Comparison of ENCODE assay signal across 19 cellular contexts in genomic region chr1:189782280-189782679, GRCh38.
A peak's percentile ranks its signal among the peaks of the same experiment; 100 is the strongest.
DNase-seq lines count a peak whose midpoint lies in the region; ATAC-seq, FAIRE-seq and TF ChIP-seq lines count a peak whose summit lies in the region.
"Had no signal": no experiment of that assay in that cellular context is flagged by ENCODE, and none has a peak within 500 bp of the region (broad histone marks: within the 10 kb centered on the region; RNA-seq: fewer than 3 reads in every experiment).

No MANE protein-coding gene starts in this region.

- no peak for TF ChIP-seq POLR2A in H1 (IDR thresholded peaks at IDR 0.05; ENCODE audit: control extremely low read depth in 1 of 2, low read depth in 2 of 2, low read length in 2 of 2)

- H3K4ac ChIP-seq in H1 (replicated peaks; ENCODE audit: insufficient read length, low read depth, low read length) = no peak overlapping the region

- no peaks in the 10 kb centered on the region for H3K4me1 ChIP-seq in H1 (replicated peaks in 1 of 4; ENCODE audit: control insufficient read depth in 3 of 4, insufficient read depth in 4 of 4, low read length in 3 of 4)

- H3K79me2 ChIP-seq in H1 (ENCODE audit: control insufficient read depth in 1 of 2, insufficient read depth in 2 of 2, low read length in 2 of 2) = no peaks in the 10 kb centered on the region

- H2BK120ac ChIP-seq in H1 (replicated peaks; ENCODE audit: low read depth, low read length) = no peak overlapping the region

- peak overlapping the region; percentile 83; the same call in 1 of the 2 replicates for H2AFZ ChIP-seq in H1 (ENCODE audit: low read length)

- no peaks in the 10 kb centered on the region for H3K36me3 ChIP-seq in H1 (ENCODE audit: control insufficient read depth in 2 of 4, insufficient read depth in 4 of 4, low read length in 3 of 4)

- no peaks in the 10 kb centered on the region for H3K79me1 ChIP-seq in H1 (ENCODE audit: low read depth, low read length)

- CTCF ChIA-PET in H1 (lab: Charles Lee; ENCODE audit: partially characterized antibody) = interaction anchor here (1.8 kb wide), 1 partner anchor 13 kb away, joined by 4 read pairs; no protein-coding TSS in a partner anchor

- H3K23me2 ChIP-seq in H1 (ENCODE audit: low read depth, low read length) = no peaks in the 10 kb centered on the region

- H2BK15ac ChIP-seq in H1 (ENCODE audit: low read length) = no peak overlapping the region

- no peak for FAIRE-seq in H1 (lab: Jason Lieb, UNC)
- FAIRE-seq: GM12892, RCC 7860 had no signal

- no peak overlapping the region for H3K23ac ChIP-seq in H1 (ENCODE audit: insufficient read length)

- H2BK5ac ChIP-seq in H1 (ENCODE audit: low read depth, low read length) = no peak overlapping the region

- no peak overlapping the region for H4K8ac ChIP-seq in H1 (ENCODE audit: extremely low read depth, insufficient read depth, low read length)

- H3K27ac ChIP-seq in H1 (ENCODE audit: low read depth, low read length) = no peak overlapping the region
- H3K27ac ChIP-seq: C4-2B had no signal

- no peak overlapping the region for H4K5ac ChIP-seq in H1 (ENCODE audit: insufficient read length, low read depth, low read length)

- no peaks in the 10 kb centered on the region for H3K27me3 ChIP-seq in H1 (replicated peaks in 1 of 4; ENCODE audit: control insufficient read depth in 3 of 4, extremely low read depth in 1 of 4, insufficient read depth in 3 of 4, low read length in 3 of 4)

- WGBS in H1 (ENCODE audit: extremely low coverage in 1 of 2, insufficient coverage in 1 of 2, insufficient read length in 1 of 2, insufficient replicate concordance in 2 of 2, low coverage in 1 of 2, low lambda C conversion rate in 2 of 2, missing lambda C conversion rate in 1 of 2), 2 experiments = 88% methylated on average over 3 of the region's 3 CpGs; no CpG with 5 or more reads in 1 of the 2 experiments

- DNase-seq in NCI-H748 (lab: John Stamatoyannopoulos, UW; ENCODE audit: unreplicated experiment) (peak; percentile 5), NCI-H748 treated with DMSO at 0.1 percent for 48 hours (lab: John Stamatoyannopoulos, UW) (no peak), NCI-H526 treated with DMSO at 0.1 percent for 48 hours (lab: John Stamatoyannopoulos, UW) (peak; percentile 78), H1 (ENCODE audit: low read depth in 1 of 2, low spot score in 2 of 2) (no peak), inferior parietal cortex (ENCODE audit: extremely low spot score) (no peak), HT-29 (ENCODE audit: low spot score) (no peak)
- DNase-seq in activated effector memory CD4-positive, alpha-beta T cell treated with Interleukin-2 at 50 U/mL for 16 hours = no peak
- DNase-seq: DMS153, GOT3, HFFc6, Kasumi-1, MM.1S, NCI-H1092 treated with DMSO at 0.1 percent for 48 hours, NCI-H2081 treated with DMSO at 0.1 percent for 48 hours, Right ventricle myocardium superior had no signal

- TF ChIP-seq CTCF in H1 (IDR thresholded peaks at IDR 0.05; ENCODE audit: control extremely low read depth in 1 of 3, insufficient read depth in 1 of 3, low read depth in 1 of 3, low read length in 3 of 3) = no peak

- no peak for TF ChIP-seq EP300 in H1 (IDR thresholded peaks at IDR 0.05; ENCODE audit: borderline replicate concordance in 1 of 2, low read depth in 2 of 2, low read length in 2 of 2)

- H3K9me3 ChIP-seq in H1 (ENCODE audit: insufficient read depth in 2 of 2, low read depth in 1 of 2, low read length in 1 of 2) = no peaks in the 10 kb centered on the region

- no peak overlapping the region for H3K56ac ChIP-seq in H1 (replicated peaks; ENCODE audit: insufficient read length, low read depth, low read length)

- no peak for TF ChIP-seq RAD21 in H1 (IDR thresholded peaks at IDR 0.05 in 1 of 2, conservative IDR thresholded peaks at IDR 0.05 in 1 of 2; ENCODE audit: low read depth in 2 of 2, low read length in 2 of 2)

- POLR2A ChIA-PET in H1 (lab: Charles Lee; ENCODE audit: partially characterized antibody) = no interaction called here

- no peak overlapping the region for H3K14ac ChIP-seq in H1 (ENCODE audit: insufficient read length)

- H2BK12ac ChIP-seq in H1 (ENCODE audit: low read depth, low read length) = no peak overlapping the region

- no peak overlapping the region for H3K4me2 ChIP-seq in H1 (ENCODE audit: insufficient read depth in 1 of 2, low read depth in 2 of 2, low read length in 2 of 2)

- H4K91ac ChIP-seq in H1 (replicated peaks; ENCODE audit: insufficient read length, low read length) = no peak overlapping the region

- no peak overlapping the region for H3K4me3 ChIP-seq in H1 (ENCODE audit: extremely low read depth in 1 of 4, insufficient read depth in 2 of 4, low read depth in 3 of 4, low read length in 4 of 4)

- no peak overlapping the region for H3K18ac ChIP-seq in H1 (ENCODE audit: extremely low read depth, low read length)

- ATAC-seq in HG03095 (IDR thresholded peaks at IDR 0.05; ENCODE audit: unreplicated experiment) = no peak

- no peak overlapping the region for H3K9ac ChIP-seq in H1 (replicated peaks in 1 of 4; ENCODE audit: extremely low read depth in 1 of 4, low read depth in 3 of 4, low read length in 3 of 4)

- no peak overlapping the region for H2BK20ac ChIP-seq in H1 (ENCODE audit: low read length)

- no peaks in the 10 kb centered on the region for H4K20me1 ChIP-seq in H1 (replicated peaks in 1 of 2; ENCODE audit: control insufficient read depth in 1 of 2, insufficient read depth in 2 of 2, low read length in 2 of 2)

- H2AK5ac ChIP-seq in H1 (ENCODE audit: low read depth, low read length) = no peak overlapping the region

TF ChIP-seq in H1, 55 proteins besides CTCF, POLR2A, EP300 and RAD21:
- TF ChIP-seq SRF (IDR thresholded peaks at IDR 0.05; ENCODE audit: low read depth, low read length) (no peak), JUN (IDR thresholded peaks at IDR 0.05; ENCODE audit: low read depth, low read length) (no peak), CEBPB (IDR thresholded peaks at IDR 0.05; ENCODE audit: low read depth, low read length) (no peak), SP4 (IDR thresholded peaks at IDR 0.05; ENCODE audit: low read length) (no peak), E2F6 (IDR thresholded peaks at IDR 0.05) (no peak), POU5F1 (IDR thresholded peaks at IDR 0.05; ENCODE audit: low read depth, low read length) (no peak)
TF ChIP-seq in H1: peak in this region for 0.

Comparison
In these comparisons a context has a peak if more than half of its experiments do, and no peak if none do; other contexts are left out.
1. DNase-seq: peak in NCI-H748 (single experiment) and NCI-H526 treated with DMSO at 0.1 percent for 48 hours (single experiment); none in NCI-H748 treated with DMSO at 0.1 percent for 48 hours (single experiment), H1 (0 of 2), inferior parietal cortex (single experiment), HT-29 (single experiment) and activated effector memory CD4-positive, alpha-beta T cell treated with Interleukin-2 at 50 U/mL for 16 hours (single experiment).